13 cellular contexts compared by ENCODE assay signal in genomic region chr11:73969991-73970800, GRCh38. TPM values are rescaled to one million over a fixed set of nuclear protein-coding genes. Genes with fewer than 3 reads are reported as not detected.
A peak's percentile ranks its signal among the peaks of the same experiment; 100 is the strongest.
DNase-seq lines count a peak whose midpoint lies in the region; ATAC-seq lines count a peak whose summit lies in the region.
"Had no signal": no experiment of that assay in that cellular context is flagged by ENCODE, and none has a peak within 500 bp of the region (broad histone marks: within the 10 kb centered on the region; RNA-seq: fewer than 3 reads in every experiment).

No MANE protein-coding gene starts in this region.

- intact Hi-C loops in left colon (cut with DNase I, micrococcal nuclease), result no loop called here

- H3K4me1 Mint-ChIP-seq in naive thymus-derived CD8-positive, alpha-beta T cell, result peaks cover 50 to 91% (median 81%) of the 10 kb centered on the region in 4 donors

- peak overlapping the region; percentile 29 to 85 (median 62) for H3K4me3 Mint-ChIP-seq in naive thymus-derived CD8-positive, alpha-beta T cell

- POLR2A ChIA-PET in naive thymus-derived CD8-positive, alpha-beta T cell (lab: Charles Lee), result interaction anchor here (0.6 to 24.6 kb wide), 10 partner anchors 12 to 218 kb away, joined by 3 to 1033 read pairs (median 6); partner anchors contain the start of genes UCP2 and UCP3

- ATAC-seq in naive thymus-derived CD8-positive, alpha-beta T cell, result peak; percentile 31 to 71
- ATAC-seq in GM18907 (IDR thresholded peaks at IDR 0.05; ENCODE audit: unreplicated experiment) (no peak), left colon (no peak)
- ATAC-seq: right cardiac atrium had no signal

- no peaks in the 10 kb centered on the region for H3K9me3 Mint-ChIP-seq in naive thymus-derived CD8-positive, alpha-beta T cell

- H3K27ac Mint-ChIP-seq in naive thymus-derived CD8-positive, alpha-beta T cell, result peak overlapping the region; percentile 94 to 100 (median 98)

- DNase-seq in DMS 273 (lab: John Stamatoyannopoulos, UW; ENCODE audit: unreplicated experiment) (peak; percentile 34), DMS 273 treated with DMSO at 0.1 percent for 48 hours (lab: John Stamatoyannopoulos, UW) (no peak), amygdala (lab: John Stamatoyannopoulos, UW) (no peak), left colon (no peak)
- DNase-seq in Jurkat, Clone E6-1 (ENCODE audit: low read depth, low spot score), result peak; percentile 69
- DNase-seq in activated T-cell treated with anti-CD3 and anti-CD28 coated beads, Interleukin-2, amount 50 U/mL, for 48 hours, result peak; percentile 48 to 49
- peak; percentile 36 to 82 (median 61) for DNase-seq in naive thymus-derived CD8-positive, alpha-beta T cell
- DNase-seq: anterior cingulate cortex, DMS79 treated with DMSO at 0.1 percent for 48 hours, NCI-H2107, right cardiac atrium had no signal

- H3K4me3 ChIP-seq in Jurkat, Clone E6-1 (ENCODE audit: low read length), result no peak overlapping the region

- H3K27me3 Mint-ChIP-seq in naive thymus-derived CD8-positive, alpha-beta T cell, result no peaks in the 10 kb centered on the region

- peaks cover 0 to 15% (median 8%) of the 10 kb centered on the region in 3 donors for H3K36me3 Mint-ChIP-seq in naive thymus-derived CD8-positive, alpha-beta T cell

RNA-seq across cellular contexts. Expression of gene UCP2, which starts 12.4 kb away (rescaled TPM):
- 119 TPM for polyA plus RNA-seq in Jurkat, Clone E6-1 (2012; ENCODE audit: insufficient read depth, insufficient read length)
- 100 to 1,000 TPM; 388 to 396 TPM for total RNA-seq in naive thymus-derived CD8-positive, alpha-beta T cell
- 1,000 to 10,000 TPM in 2 of 3 donors, 100 to 1,000 TPM in 1; 998 to 1,325 (median 1,191) TPM for polyA plus RNA-seq in naive thymus-derived CD8-positive, alpha-beta T cell
- total RNA-seq in left colon, result 10 to 100 TPM; 33.9 to 46.7 TPM

RNA-seq across cellular contexts. Expression of gene DNAJB13, which starts 19.4 kb away (rescaled TPM):
- not detected for polyA plus RNA-seq in Jurkat, Clone E6-1 (2012; ENCODE audit: insufficient read depth, insufficient read length)
- under 1 TPM; 0.22 to 0.60 TPM for total RNA-seq in naive thymus-derived CD8-positive, alpha-beta T cell
- under 1 TPM; 0.16 to 0.51 (median 0.46) TPM for polyA plus RNA-seq in naive thymus-derived CD8-positive, alpha-beta T cell
- total RNA-seq in left colon, result not detected
- total RNA-seq: mesenteric fat pad had no signal
- polyA plus RNA-seq: right cardiac atrium had no signal

RNA-seq across cellular contexts. Expression of gene UCP3, which starts 38.7 kb away (rescaled TPM):
- polyA plus RNA-seq in Jurkat, Clone E6-1 (2012; ENCODE audit: insufficient read depth, insufficient read length), result 0.77 TPM
- total RNA-seq in naive thymus-derived CD8-positive, alpha-beta T cell, result 1 to 10 TPM; 6.8 to 7.5 TPM
- polyA plus RNA-seq in naive thymus-derived CD8-positive, alpha-beta T cell, result under 1 TPM in 2 of 3 donors, not detected in 1; 0.50 to 0.76 TPM
- 1 to 10 TPM; 1.1 to 2.4 TPM for total RNA-seq in left colon

Comparison
In these comparisons a context has a peak if more than half of its experiments do, and no peak if none do; other contexts are left out.
1. DNase-seq: peak in DMS 273 (single experiment), Jurkat, Clone E6-1 (single experiment), activated T-cell treated with anti-CD3 and anti-CD28 coated beads, Interleukin-2, amount 50 U/mL, for 48 hours (2 of 2) and naive thymus-derived CD8-positive, alpha-beta T cell (10 of 10); none in DMS 273 treated with DMSO at 0.1 percent for 48 hours (single experiment), amygdala (0 of 56) and left colon (0 of 2).
2. ATAC-seq: peak in naive thymus-derived CD8-positive, alpha-beta T cell (2 of 2); none in GM18907 (single experiment) and left colon (single experiment).
3. RNA of gene UCP2, which starts 12.4 kb away (total RNA-seq): 388 to 396 TPM in naive thymus-derived CD8-positive, alpha-beta T cell; 33.9 to 46.7 TPM in left colon; every median in the first group is over 4 times any median in the second.